ENCODE assay signal across 12 cellular contexts in genomic region chr11:94563176-94563847, GRCh38. TPM values are rescaled to one million over a fixed set of nuclear protein-coding genes. Genes with fewer than 3 reads are reported as not detected.
DNase-seq lines count a peak whose midpoint lies in the region; ATAC-seq and TF ChIP-seq lines count a peak whose summit lies in the region.
"Had no signal": no experiment of that assay in that cellular context is flagged by ENCODE, and none has a peak within 500 bp of the region (broad histone marks: within the 10 kb centered on the region; RNA-seq: fewer than 3 reads in every experiment).

No MANE protein-coding gene starts in this region.

- no peak for TF ChIP-seq EP300 in upper lobe of left lung (IDR thresholded peaks at IDR 0.05)

- no peaks in the 10 kb centered on the region for H3K27me3 ChIP-seq in adrenal gland
- no peaks in the 10 kb centered on the region for H3K27me3 ChIP-seq in upper lobe of left lung

- peak; percentile 94 to 99 for ATAC-seq in left cardiac atrium
- ATAC-seq in upper lobe of left lung (ENCODE audit: low FRiP score in 2 of 2) = peak; percentile 73 to 92
- ATAC-seq in GM19463 (IDR thresholded peaks at IDR 0.05; ENCODE audit: unreplicated experiment) = no peak
- no peak for ATAC-seq in GM21367 (IDR thresholded peaks at IDR 0.05; ENCODE audit: unreplicated experiment)
- no peak for ATAC-seq in HG03108 (IDR thresholded peaks at IDR 0.05; ENCODE audit: unreplicated experiment)

- TF ChIP-seq POLR2A in adrenal gland (IDR thresholded peaks at IDR 0.05) (no peak), upper lobe of left lung (IDR thresholded peaks at IDR 0.05) (no peak)

- DNase-seq in NCI-H2171 treated with DMSO at 0.1 percent for 48 hours (lab: John Stamatoyannopoulos, UW) = peak; percentile 38
- DNase-seq in NCI-H2171 (lab: John Stamatoyannopoulos, UW) = no peak
- DNase-seq in adrenal gland = peak in 1 of 7 donors; percentile 7
- no peak for DNase-seq in left cardiac atrium
- no peak for DNase-seq in upper lobe of left lung
- DNase-seq: activated naive CD4-positive, alpha-beta T cell treated with Interleukin-2 at 50 U/mL for 16 hours; NCI-H1048; stimulated activated CD4-positive, alpha-beta T cell treated with anti-CD3 and anti-CD28 coated beads, Interleukin-12 subunit alpha, Interleukin-12 subunit beta, amount 100 ng/mL, for 4 hours had no signal

- TF ChIP-seq CTCF in adrenal gland (IDR thresholded peaks at IDR 0.05) (peak in 5 of 6 experiments; percentile 21 to 39 (median 26)), upper lobe of left lung (IDR thresholded peaks at IDR 0.05) (no peak)

- 38 to 47% (median 39%) methylated on average over 4 of the region's 4 CpGs for WGBS in adrenal gland, 4 donors
- WGBS in upper lobe of left lung, 2 donors = 68 to 81% methylated on average over 4 of the region's 4 CpGs

- H3K9me3 ChIP-seq in adrenal gland (replicated peaks in 1 of 3) (no peaks in the 10 kb centered on the region), upper lobe of left lung (no peaks in the 10 kb centered on the region)

- H3K36me3 ChIP-seq in adrenal gland (replicated peaks in 1 of 2) (no peaks in the 10 kb centered on the region), upper lobe of left lung (no peaks in the 10 kb centered on the region)

- H3K4me3 ChIP-seq in adrenal gland = no peak overlapping the region
- H3K4me3 ChIP-seq in upper lobe of left lung = no peak overlapping the region

- intact Hi-C loops in adrenal gland (cut with DNase I) (loop anchor here in 1 of 2 donors (5.0 kb wide), 1 partner anchor 41 kb away; no protein-coding TSS in a partner anchor), left cardiac atrium (cut with DNase I) (loop anchor here in 1 of 2 donors (2.0 kb wide), 1 partner anchor 45 kb away; no protein-coding TSS in a partner anchor)

- H3K4me1 ChIP-seq in adrenal gland (replicated peaks in 1 of 2) (peaks cover 4 to 8% of the 10 kb centered on the region in 2 donors), upper lobe of left lung (peaks cover 0 to 2% (median 0%) of the 10 kb centered on the region in 4 donors)

- H3K27ac ChIP-seq in adrenal gland (no peak overlapping the region), upper lobe of left lung (no peak overlapping the region)

RNA-seq across cellular contexts. Expression of gene PIWIL4, which starts 3.9 kb away (rescaled TPM):
- total RNA-seq in adrenal gland (1 to 10 TPM in 5 of 8 donors, under 1 TPM in 3; 0.12 to 3.0 (median 1.5) TPM), left cardiac atrium (1 to 10 TPM; 1.0 to 1.5 TPM), upper lobe of left lung (1 to 10 TPM; 1.5 to 9.4 (median 4.8) TPM)
- polyA plus RNA-seq in adrenal gland = 1 to 10 TPM in 2 of 3 donors, under 1 TPM in 1; 0.71 to 2.9 (median 2.9) TPM

RNA-seq across cellular contexts. Expression of gene FUT4, which starts 19.6 kb away (rescaled TPM):
- total RNA-seq in adrenal gland = 1 to 10 TPM; 2.5 to 5.1 (median 3.9) TPM
- 1 to 10 TPM in 1 of 3 donors, under 1 TPM in 2; 0.61 to 1.4 (median 0.72) TPM for polyA plus RNA-seq in adrenal gland
- 1 to 10 TPM; 2.9 to 3.2 TPM for total RNA-seq in left cardiac atrium
- total RNA-seq in upper lobe of left lung = 1 to 10 TPM; 5.0 to 9.4 (median 7.0) TPM

RNA-seq across cellular contexts. Expression of gene C11orf97, which starts 51.1 kb away (rescaled TPM):
- not detected for total RNA-seq in adrenal gland
- not detected for polyA plus RNA-seq in adrenal gland
- total RNA-seq in left cardiac atrium = not detected
- total RNA-seq in upper lobe of left lung = 10 to 100 TPM in 2 of 6 donors, 1 to 10 TPM in 2, under 1 TPM in 1, not detected in 1; 0.31 to 14.7 (median 4.1) TPM
- total RNA-seq: T-helper 2 cell treated with Interferon-gamma antibody and Interleukin-4, amounts not matched to agents 100 ng/mL and 5 ng/mL, for 36 hours had no signal

Comparison
In these comparisons a context has a peak if more than half of its experiments do, and no peak if none do; other contexts are left out.
1. CTCF ChIP-seq: peak in adrenal gland (5 of 6); none in upper lobe of left lung (0 of 6).
2. ATAC-seq: peak in left cardiac atrium (2 of 2) and upper lobe of left lung (2 of 2); none in GM19463 (single experiment), GM21367 (single experiment) and HG03108 (single experiment).